Comparison of ENCODE assay signal across 22 cellular contexts in genomic region chr14:97604731-97605130, GRCh38.
"Had no signal": no experiment of that assay in that cellular context is flagged by ENCODE, and none has a peak within 500 bp of the region (broad histone marks: within the 10 kb centered on the region; RNA-seq: fewer than 3 reads in every experiment).

No MANE protein-coding gene starts in this region.

- H3K4me1 ChIP-seq: breast epithelium had no signal

- H3K27ac ChIP-seq: breast epithelium, PC-9, SK-N-MC, VCaP had no signal

- H3K27me3 ChIP-seq: MG63 had no signal

- H3K4me3 Mint-ChIP-seq: activated CD4-positive, alpha-beta memory T cell treated with anti-CD3 and anti-CD28 coated beads for 36 hours; activated CD4-positive, alpha-beta T cell treated with anti-CD3 and anti-CD28 coated beads, Interleukin-2, amount 10 ng/mL, durations not matched to agents 7 days and 5 days; activated T-cell treated with anti-CD3 and anti-CD28 coated beads, Interleukin-2, amount 50 U/mL, for 4 hours had no signal

- H3K36me3 Mint-ChIP-seq: T-cell had no signal

- H3K9me3 ChIP-seq: breast epithelium, MG63 had no signal

- H3K27ac Mint-ChIP-seq: activated CD4-positive, alpha-beta memory T cell treated with anti-CD3 and anti-CD28 coated beads for 36 hours had no signal

- H3K27me3 Mint-ChIP-seq: activated CD4-positive, alpha-beta memory T cell treated with anti-CD3 and anti-CD28 coated beads for 36 hours; activated CD4-positive, alpha-beta T cell treated with anti-CD3 and anti-CD28 coated beads, Interleukin-2, amount 10 ng/mL, durations not matched to agents 7 days and 5 days; T-cell had no signal

- H3K4me3 ChIP-seq: breast epithelium, MG63, PC-9, SK-N-MC had no signal

- ATAC-seq: activated T-cell treated with anti-CD3 and anti-CD28 coated beads, Interleukin-2, amount 50 U/mL, for 4 hours; T-cell had no signal

- H3K36me3 ChIP-seq: breast epithelium, MG63 had no signal

- DNase-seq: activated CD4-positive, alpha-beta memory T cell treated with anti-CD3 and anti-CD28 coated beads for 36 hours; activated CD4-positive, alpha-beta T cell treated with anti-CD3 and anti-CD28 coated beads, Interleukin-2, amount 10 ng/mL, durations not matched to agents 7 days and 5 days; activated CD4-positive, CD25-positive, alpha-beta regulatory T cell; activated CD8-positive, alpha-beta memory T cell treated with anti-CD3 and anti-CD28 coated beads for 24 hours; activated gamma-delta T cell treated with Interleukin-2 at 50 U/mL for 16 hours; activated naive CD4-positive, alpha-beta T cell treated with anti-CD3 and anti-CD28 coated beads, Interleukin-2, amount 50 U/mL, for 16 hours; activated T-cell treated with anti-CD3 and anti-CD28 coated beads, Interleukin-2, amount 50 U/mL, for 4 hours; aorta; caudate nucleus; MG63; MV-4-11; NCI-H1092 treated with DMSO at 0.1 percent for 48 hours; NCI-H1417 treated with DMSO at 0.1 percent for 48 hours; NCI-H1694; NCI-H2081; NCI-H446; NCI-H524; PC-9; T-cell had no signal
